Comparison of ENCODE assay signal across 1 cellular context in genomic region chr3:157493627-157494550, GRCh38.
TF ChIP-seq lines count a peak whose summit lies in the region.

No MANE protein-coding gene starts in this region.

TF ChIP-seq in H1, 55 proteins besides CTCF, POLR2A, EP300 and RAD21 (continued from another document):
- TF ChIP-seq CEBPB (IDR thresholded peaks at IDR 0.05; ENCODE audit: low read depth, low read length) (no peak), TCF12 (IDR thresholded peaks at IDR 0.05; ENCODE audit: low read depth, low read length) (no peak), YY1 (IDR thresholded peaks at IDR 0.05; ENCODE audit: low read depth, low read length) (no peak), ATF3 (IDR thresholded peaks at IDR 0.05; ENCODE audit: insufficient read depth, low read depth, low read length) (no peak)
